Comparison of ENCODE assay signal across 22 cellular contexts in genomic region chr3:161498259-161498921, GRCh38. TPM values are rescaled to one million over a fixed set of nuclear protein-coding genes. Genes with fewer than 3 reads are reported as not detected.
DNase-seq lines count a peak whose midpoint lies in the region; ATAC-seq, FAIRE-seq and TF ChIP-seq lines count a peak whose summit lies in the region.
"Had no signal": no experiment of that assay in that cellular context is flagged by ENCODE, and none has a peak within 500 bp of the region (broad histone marks: within the 10 kb centered on the region; RNA-seq: fewer than 3 reads in every experiment).

No MANE protein-coding gene starts in this region.

- H3K9me2 ChIP-seq in GM23338 (ENCODE audit: insufficient read depth) (no peaks in the 10 kb centered on the region), PC-3 (replicated peaks; ENCODE audit: low read length) (no peaks in the 10 kb centered on the region)

- no peak overlapping the region for H2AK5ac ChIP-seq in H1 (ENCODE audit: low read depth, low read length)

- no peak overlapping the region for H4K8ac ChIP-seq in H1 (ENCODE audit: extremely low read depth, insufficient read depth, low read length)

- H3K9me3 ChIP-seq in H1 (ENCODE audit: insufficient read depth in 2 of 2, low read depth in 1 of 2, low read length in 1 of 2), result 0 out of 4 replicates have a peak, but pooled peaks cover 0 to 6% of the 10 kb centered on the region in 2 experiments
- peaks cover 6% of the 10 kb centered on the region; the same call in 1 of the 2 replicates for H3K9me3 ChIP-seq in PC-3 (ENCODE audit: low read length)
- H3K9me3 ChIP-seq: BE2C had no signal

- H3K23me2 ChIP-seq in H1 (ENCODE audit: low read depth, low read length), result no peaks in the 10 kb centered on the region

- no peak overlapping the region for H2BK12ac ChIP-seq in H1 (ENCODE audit: low read depth, low read length)

- no peak for TF ChIP-seq RAD21 in H1 (IDR thresholded peaks at IDR 0.05 in 1 of 2, conservative IDR thresholded peaks at IDR 0.05 in 1 of 2; ENCODE audit: low read depth in 2 of 2, low read length in 2 of 2)

- H4K20me1 ChIP-seq in GM23338 (replicated peaks; ENCODE audit: insufficient read depth) (no peaks in the 10 kb centered on the region), H1 (replicated peaks in 1 of 2; ENCODE audit: control insufficient read depth in 1 of 2, insufficient read depth in 2 of 2, low read length in 2 of 2) (no peaks in the 10 kb centered on the region), PC-3 (ENCODE audit: low read length) (no peaks in the 10 kb centered on the region)

- no peak for TF ChIP-seq POLR2A in H1 (IDR thresholded peaks at IDR 0.05; ENCODE audit: control extremely low read depth in 1 of 2, low read depth in 2 of 2, low read length in 2 of 2)

- TF ChIP-seq CTCF in GM23338 (conservative IDR thresholded peaks at IDR 0.05; ENCODE audit: low read depth in 2 of 2) (no peak), H1 (IDR thresholded peaks at IDR 0.05; ENCODE audit: control extremely low read depth in 1 of 3, insufficient read depth in 1 of 3, low read depth in 1 of 3, low read length in 3 of 3) (no peak), PC-3 (conservative IDR thresholded peaks at IDR 0.05; ENCODE audit: low read depth, low read length) (no peak)

- CTCF ChIA-PET in H1 (lab: Charles Lee; ENCODE audit: partially characterized antibody) (interaction anchor here (0.6 to 4.1 kb wide), 3 partner anchors 8 to 1118 kb away, joined by 3 to 21 read pairs (median 6); no protein-coding TSS in a partner anchor), PC-3 (lab: Charles Lee) (no interaction called here)

- H3K4me2 ChIP-seq in GM23338 (no peak overlapping the region), H1 (ENCODE audit: insufficient read depth in 1 of 2, low read depth in 2 of 2, low read length in 2 of 2) (no peak overlapping the region), PC-3 (ENCODE audit: low read length) (no peak overlapping the region)

- FAIRE-seq in H1 (lab: Jason Lieb, UNC), result peak; percentile 24
- FAIRE-seq: A204.1, G401.6, GM12891, GM19239, HTR-8/SVneo had no signal

- H3K36me3 ChIP-seq in GM23338 (ENCODE audit: insufficient read depth) (no peaks in the 10 kb centered on the region), H1 (ENCODE audit: control insufficient read depth in 2 of 4, insufficient read depth in 4 of 4, low read length in 3 of 4) (no peaks in the 10 kb centered on the region), PC-3 (ENCODE audit: low read depth, low read length) (no peaks in the 10 kb centered on the region)
- H3K36me3 ChIP-seq: BE2C had no signal

- H3K27me3 Mint-ChIP-seq in GM23338 (ENCODE audit: insufficient read depth, low read depth, poor library complexity), result no peaks in the 10 kb centered on the region
- H3K27me3 Mint-ChIP-seq: CD4-positive, CD25-positive, alpha-beta regulatory T cell had no signal

- H2BK5ac ChIP-seq in H1 (ENCODE audit: low read depth, low read length), result no peak overlapping the region

- no peak overlapping the region for H4K5ac ChIP-seq in H1 (ENCODE audit: insufficient read length, low read depth, low read length)

- no peak overlapping the region for H4K91ac ChIP-seq in H1 (replicated peaks; ENCODE audit: insufficient read length, low read length)

- POLR2A ChIA-PET in H1 (lab: Charles Lee; ENCODE audit: partially characterized antibody), result no interaction called here
- POLR2A ChIA-PET in PC-3 (lab: Charles Lee; ENCODE audit: unreplicated experiment), result no interaction called here

- no peak for TF ChIP-seq EP300 in H1 (IDR thresholded peaks at IDR 0.05; ENCODE audit: borderline replicate concordance in 1 of 2, low read depth in 2 of 2, low read length in 2 of 2)

- H3K4me1 Mint-ChIP-seq in GM23338, result peaks cover 7% of the 10 kb centered on the region; the same call in 2 of the 3 replicates
- H3K4me1 Mint-ChIP-seq: CD4-positive, CD25-positive, alpha-beta regulatory T cell; CD8-positive, alpha-beta memory T cell had no signal

- intact Hi-C loops in PC-3 (cut with micrococcal nuclease), result no loop called here

- H3F3A ChIP-seq in GM23338 (replicated peaks; ENCODE audit: low read depth), result no peaks in the 10 kb centered on the region
- no peaks in the 10 kb centered on the region for H3F3A ChIP-seq in PC-3 (ENCODE audit: low read length, unreplicated experiment)

- no peak overlapping the region for H3K23ac ChIP-seq in H1 (ENCODE audit: insufficient read length)

- DNase-seq in GM23338 (ENCODE audit: low spot score), result peak; percentile 42
- peak; percentile 60 for DNase-seq in NCI-H69 (lab: John Stamatoyannopoulos, UW)
- DNase-seq in H1 (ENCODE audit: low read depth in 1 of 2, low spot score in 2 of 2), result no peak
- DNase-seq in kidney tubule cell (ENCODE audit: low spot score), result peak; percentile 22
- DNase-seq in PC-3, result no peak
- DNase-seq in 8988T, result no peak
- no peak for DNase-seq in NCI-H2107 (lab: John Stamatoyannopoulos, UW)
- DNase-seq: ACHN; BE2C; C1 segment of cervical spinal cord; CD4-positive, CD25-positive, alpha-beta regulatory T cell; CD8-positive, alpha-beta memory T cell; COR-L47; DMS 273 treated with DMSO at 0.1 percent for 48 hours; GM23248; H7; IMR-90 had no signal

- H3K79me1 ChIP-seq in H1 (ENCODE audit: low read depth, low read length), result no peaks in the 10 kb centered on the region

- H3K4me3 Mint-ChIP-seq in GM23338, result no peak overlapping the region
- H3K4me3 Mint-ChIP-seq: CD4-positive, CD25-positive, alpha-beta regulatory T cell; CD8-positive, alpha-beta memory T cell had no signal

- no peak overlapping the region for H3K27ac Mint-ChIP-seq in GM23338
- H3K27ac Mint-ChIP-seq: CD4-positive, CD25-positive, alpha-beta regulatory T cell had no signal

- WGBS in H1 (ENCODE audit: extremely low coverage in 1 of 2, insufficient coverage in 1 of 2, insufficient read length in 1 of 2, insufficient replicate concordance in 2 of 2, low coverage in 1 of 2, low lambda C conversion rate in 2 of 2, missing lambda C conversion rate in 1 of 2), 2 experiments, result 79% methylated on average over 2 of the region's 2 CpGs; no CpG with 5 or more reads in 1 of the 2 experiments

- BruUV-seq in PC-3 (replicated peaks; lab: Mats Ljungman, UMichigan), result no TSS peak

- no peak overlapping the region for H3K18ac ChIP-seq in H1 (ENCODE audit: extremely low read depth, low read length)

- no peak overlapping the region for H3K4ac ChIP-seq in H1 (replicated peaks; ENCODE audit: insufficient read length, low read depth, low read length)

- H3K4me3 ChIP-seq in GM23338, result no peak overlapping the region
- H3K4me3 ChIP-seq in H1 (ENCODE audit: extremely low read depth in 1 of 4, insufficient read depth in 2 of 4, low read depth in 3 of 4, low read length in 4 of 4), result no peak overlapping the region
- H3K4me3 ChIP-seq in PC-3 (ENCODE audit: low read length), result no peak overlapping the region
- H3K4me3 ChIP-seq: GM23248 had no signal

- no peak overlapping the region for H3K9ac ChIP-seq in H1 (replicated peaks in 1 of 4; ENCODE audit: extremely low read depth in 1 of 4, low read depth in 3 of 4, low read length in 3 of 4)
- no peak overlapping the region for H3K9ac ChIP-seq in PC-3 (ENCODE audit: low read length)
- H3K9ac ChIP-seq: GM23248 had no signal

- no peak overlapping the region for H2AFZ ChIP-seq in GM23338
- no peak overlapping the region for H2AFZ ChIP-seq in H1 (ENCODE audit: low read length)
- no peak overlapping the region for H2AFZ ChIP-seq in PC-3 (ENCODE audit: low read length)
- H2AFZ ChIP-seq: GM23248 had no signal

- H3K27ac ChIP-seq in GM23338 (ENCODE audit: low read depth) (no peak overlapping the region), H1 (ENCODE audit: low read depth, low read length) (no peak overlapping the region), PC-3 (ENCODE audit: low read length) (no peak overlapping the region)
- H3K27ac ChIP-seq: GM23248 had no signal

- H3K79me2 ChIP-seq in GM23338 (replicated peaks; ENCODE audit: insufficient read depth) (no peaks in the 10 kb centered on the region), H1 (ENCODE audit: control insufficient read depth in 1 of 2, insufficient read depth in 2 of 2, low read length in 2 of 2) (no peaks in the 10 kb centered on the region), PC-3 (ENCODE audit: low read length) (no peaks in the 10 kb centered on the region)

- no peaks in the 10 kb centered on the region for H3K27me3 ChIP-seq in GM23338 (ENCODE audit: insufficient read depth)
- no peaks in the 10 kb centered on the region for H3K27me3 ChIP-seq in H1 (replicated peaks in 1 of 4; ENCODE audit: control insufficient read depth in 3 of 4, extremely low read depth in 1 of 4, insufficient read depth in 3 of 4, low read length in 3 of 4)
- no peaks in the 10 kb centered on the region for H3K27me3 ChIP-seq in PC-3 (ENCODE audit: low read length)
- H3K27me3 ChIP-seq: BE2C had no signal

- ATAC-seq in GM23338 (peak; percentile 78), PC-3 (no peak)

- H3K56ac ChIP-seq in H1 (replicated peaks; ENCODE audit: insufficient read length, low read depth, low read length), result no peak overlapping the region

- no peak overlapping the region for H3K14ac ChIP-seq in H1 (ENCODE audit: insufficient read length)

- H2BK120ac ChIP-seq in H1 (replicated peaks; ENCODE audit: low read depth, low read length), result no peak overlapping the region

- H3K36me3 Mint-ChIP-seq in GM23338 (ENCODE audit: low read depth), result no peaks in the 10 kb centered on the region; the same call in 2 of the 3 replicates
- H3K36me3 Mint-ChIP-seq: CD4-positive, CD25-positive, alpha-beta regulatory T cell; CD8-positive, alpha-beta memory T cell had no signal

- H3K4me1 ChIP-seq in GM23338 (ENCODE audit: insufficient read depth) (no peaks in the 10 kb centered on the region; the same call in 1 of the 2 replicates), H1 (replicated peaks in 1 of 4; ENCODE audit: control insufficient read depth in 3 of 4, insufficient read depth in 4 of 4, low read length in 3 of 4) (no peaks in the 10 kb centered on the region), PC-3 (ENCODE audit: insufficient read depth, low read length) (peaks cover 10% of the 10 kb centered on the region)
- H3K4me1 ChIP-seq: BE2C had no signal

- no peak overlapping the region for H2BK20ac ChIP-seq in H1 (ENCODE audit: low read length)

- peaks cover 11% of the 10 kb centered on the region for H3K9me3 Mint-ChIP-seq in GM23338

- no peak overlapping the region for H2BK15ac ChIP-seq in H1 (ENCODE audit: low read length)

TF ChIP-seq in H1, 55 proteins besides CTCF, POLR2A, EP300 and RAD21 (continues in another document):
- no peak for TF ChIP-seq TAF1 (IDR thresholded peaks at IDR 0.05; ENCODE audit: low read depth, low read length)

RNA-seq across cellular contexts. Expression of gene OTOL1, which starts 1.8 kb away (rescaled TPM):
- total RNA-seq in GM23338 (2014; rRNA removed; shearing (Covaris generic)), result not detected in 2 replicates
- polyA plus RNA-seq in GM23338 (2016; fragmentation: Nextera tagmentation; extraction: Ambion mirVana), result not detected in 2 replicates
- total RNA-seq in H1 (2021; fragmentation: NEBNext Ultra II Directional; extraction: Animal tissue kit (Norgen Biotek cat#: 25700)), result not detected in 2 replicates
- not detected in 2 replicates for polyA plus RNA-seq in H1 (2011; rRNA removed)
- polyA plus RNA-seq in H1 (2011; cell fraction: cytosol; rRNA removed), result not detected
- not detected for polyA plus RNA-seq in H1 (2011; cell fraction: nucleus; rRNA removed)
- not detected in 4 replicates for polyA plus RNA-seq in H1 (2012, experiment 1 of 2)
- not detected for polyA plus RNA-seq in H1 (2012, experiment 2 of 2)
- not detected for polyA plus RNA-seq in H1 (2013, experiment 1 of 2)
- not detected for polyA plus RNA-seq in H1 (2013, experiment 2 of 2)
- polyA minus RNA-seq in H1 (2011; rRNA and poly(A)+ RNA removed), result not detected in 2 replicates
- not detected for polyA minus RNA-seq in H1 (2011; cell fraction: cytosol; rRNA and poly(A)+ RNA removed)
- polyA minus RNA-seq in H1 (2011; cell fraction: nucleus; rRNA and poly(A)+ RNA removed), result not detected
- total RNA-seq in PC-3 (2014; rRNA removed), result not detected in 2 replicates
- total RNA-seq: CD4-positive, CD25-positive, alpha-beta regulatory T cell; CD8-positive, alpha-beta memory T cell; GM23248; H7; IMR-90 had no signal
- polyA plus RNA-seq: CD4-positive, CD25-positive, alpha-beta regulatory T cell; CD8-positive, alpha-beta memory T cell; GM23248; IMR-90 had no signal

Comparison
In these comparisons a context has a peak if more than half of its experiments do, and no peak if none do; other contexts are left out.
1. DNase-seq: peak in GM23338 (single experiment), NCI-H69 (single experiment) and kidney tubule cell (single experiment); none in H1 (0 of 2), PC-3 (single experiment), 8988T (single experiment) and NCI-H2107 (single experiment).